8 cellular contexts compared by ENCODE assay signal in genomic region chr19:36417752-36418286, GRCh38. TPM values are rescaled to one million over a fixed set of nuclear protein-coding genes. Genes with fewer than 3 reads are reported as not detected.
A peak's percentile ranks its signal among the peaks of the same experiment; 100 is the strongest.
DNase-seq lines count a peak whose midpoint lies in the region; ATAC-seq and TF ChIP-seq lines count a peak whose summit lies in the region.

No MANE protein-coding gene starts in this region.

- peaks cover 29% of the 10 kb centered on the region for H4K20me1 ChIP-seq in smooth muscle cell (ENCODE audit: low read depth)

- peak overlapping the region; percentile 85 for H3K27ac Mint-ChIP-seq in activated CD4-positive, alpha-beta memory T cell treated with anti-CD3 and anti-CD28 coated beads, Interleukin-2, amount 10 ng/mL, durations not matched to agents 7 days and 5 days

- H3K36me3 Mint-ChIP-seq in activated CD4-positive, alpha-beta memory T cell treated with anti-CD3 and anti-CD28 coated beads, Interleukin-2, amount 10 ng/mL, durations not matched to agents 7 days and 5 days (ENCODE audit: low read depth): peaks cover 38% of the 10 kb centered on the region

- H3K9ac ChIP-seq in smooth muscle cell (ENCODE audit: low read depth): peak overlapping the region; percentile 73

- peak overlapping the region; percentile 96 for H3K4me2 ChIP-seq in smooth muscle cell

- H3K4me1 ChIP-seq in right atrium auricular region: peaks cover 0 to 20% of the 10 kb centered on the region in 2 donors
- H3K4me1 ChIP-seq in smooth muscle cell (ENCODE audit: low read depth): peaks cover 8% of the 10 kb centered on the region

- H3K36me3 ChIP-seq in right atrium auricular region (no peaks in the 10 kb centered on the region), smooth muscle cell (ENCODE audit: low read depth) (peaks cover 3% of the 10 kb centered on the region)

- H3K9me3 ChIP-seq in right atrium auricular region: peaks cover 0 to 5% of the 10 kb centered on the region in 2 donors
- no peaks in the 10 kb centered on the region for H3K9me3 ChIP-seq in smooth muscle cell (replicated peaks; ENCODE audit: low read depth)

- peaks cover 3% of the 10 kb centered on the region for H3F3A ChIP-seq in smooth muscle cell (ENCODE audit: low read depth)

- peak; percentile 53 for DNase-seq in DMS79 treated with DMSO at 0.1 percent for 48 hours (lab: John Stamatoyannopoulos, UW)
- no peak for DNase-seq in DMS79 (lab: John Stamatoyannopoulos, UW)
- DNase-seq in activated CD4-positive, alpha-beta memory T cell treated with anti-CD3 and anti-CD28 coated beads, Interleukin-2, amount 10 ng/mL, durations not matched to agents 7 days and 5 days: peak; percentile 16
- DNase-seq in right atrium auricular region (ENCODE audit: low spot score): no peak
- DNase-seq in smooth muscle cell (lab: John Stamatoyannopoulos, UW; ENCODE audit: unreplicated experiment): no peak
- DNase-seq in NCI-H1694 treated with DMSO at 0.1 percent for 48 hours (lab: John Stamatoyannopoulos, UW): no peak
- DNase-seq in medulla oblongata (ENCODE audit: extremely low spot score): no peak

- peaks cover 19% of the 10 kb centered on the region for H3K4me1 Mint-ChIP-seq in activated CD4-positive, alpha-beta memory T cell treated with anti-CD3 and anti-CD28 coated beads, Interleukin-2, amount 10 ng/mL, durations not matched to agents 7 days and 5 days

- peaks cover 36% of the 10 kb centered on the region for H3K9me3 Mint-ChIP-seq in activated CD4-positive, alpha-beta memory T cell treated with anti-CD3 and anti-CD28 coated beads, Interleukin-2, amount 10 ng/mL, durations not matched to agents 7 days and 5 days

- H3K4me3 Mint-ChIP-seq in activated CD4-positive, alpha-beta memory T cell treated with anti-CD3 and anti-CD28 coated beads, Interleukin-2, amount 10 ng/mL, durations not matched to agents 7 days and 5 days: peak overlapping the region; percentile 86

- peak overlapping the region; percentile 89 to 92 for H3K27ac ChIP-seq in right atrium auricular region
- H3K27ac ChIP-seq in smooth muscle cell (ENCODE audit: low read depth): peak overlapping the region; percentile 83

- POLR2A ChIA-PET in activated CD4-positive, alpha-beta memory T cell treated with anti-CD3 and anti-CD28 coated beads, Interleukin-2, amount 10 ng/mL, durations not matched to agents 7 days and 5 days (lab: Charles Lee): no interaction called here

- no peak for ATAC-seq in activated CD4-positive, CD25-positive, alpha-beta regulatory T cell treated with anti-CD3 and anti-CD28 coated beads, Interleukin-2, amount 50 U/mL, for 24 hours

- 6% methylated on average over 25 of the region's 25 CpGs for WGBS in smooth muscle cell (ENCODE audit: low lambda C conversion rate)

- H3K27me3 ChIP-seq in right atrium auricular region (no peaks in the 10 kb centered on the region), smooth muscle cell (ENCODE audit: low read depth) (no peaks in the 10 kb centered on the region)

- H3K4me3 ChIP-seq in right atrium auricular region (peak overlapping the region; percentile 75 to 96), smooth muscle cell (peak overlapping the region; percentile 66)

- CTCF ChIA-PET in activated CD4-positive, alpha-beta memory T cell treated with anti-CD3 and anti-CD28 coated beads, Interleukin-2, amount 10 ng/mL, durations not matched to agents 7 days and 5 days (lab: Charles Lee): no interaction called here

- H3K27me3 Mint-ChIP-seq in activated CD4-positive, alpha-beta memory T cell treated with anti-CD3 and anti-CD28 coated beads, Interleukin-2, amount 10 ng/mL, durations not matched to agents 7 days and 5 days: peaks cover 7% of the 10 kb centered on the region

- H3K79me2 ChIP-seq in smooth muscle cell (ENCODE audit: low read depth): peaks cover 43% of the 10 kb centered on the region

- H2AFZ ChIP-seq in smooth muscle cell (ENCODE audit: low read depth): peak overlapping the region; percentile 97

- TF ChIP-seq CTCF in right atrium auricular region (IDR thresholded peaks at IDR 0.05): no peak
- no peak for TF ChIP-seq CTCF in smooth muscle cell (IDR thresholded peaks at IDR 0.05; ENCODE audit: borderline replicate concordance, insufficient read depth, poor library complexity, severe bottlenecking)

RNA-seq across cellular contexts. Expression of gene ZFP82, which starts 0.6 kb away (rescaled TPM):
- total RNA-seq in activated CD4-positive, alpha-beta memory T cell treated with anti-CD3 and anti-CD28 coated beads, Interleukin-2, amount 10 ng/mL, durations not matched to agents 7 days and 5 days: 1 to 10 TPM; 3.9 to 4.2 TPM
- 1 to 10 TPM; 4.6 to 4.7 TPM for total RNA-seq in right atrium auricular region
- 6.8 and 9.2 TPM in 2 replicates for total RNA-seq in smooth muscle cell
- polyA plus RNA-seq in smooth muscle cell: 7.3 and 7.8 TPM in 2 replicates

RNA-seq across cellular contexts. Expression of gene ZFP14, which starts 38.8 kb away (rescaled TPM):
- total RNA-seq in activated CD4-positive, alpha-beta memory T cell treated with anti-CD3 and anti-CD28 coated beads, Interleukin-2, amount 10 ng/mL, durations not matched to agents 7 days and 5 days: 1 to 10 TPM; 5.1 to 5.4 TPM
- total RNA-seq in right atrium auricular region: 1 to 10 TPM; 1.3 to 1.5 TPM
- 1.8 and 2.0 TPM in 2 replicates for total RNA-seq in smooth muscle cell
- 1.3 and 1.8 TPM in 2 replicates for polyA plus RNA-seq in smooth muscle cell

Comparison
In these comparisons a context has a peak if more than half of its experiments do, and no peak if none do; other contexts are left out.
1. DNase-seq: peak in DMS79 treated with DMSO at 0.1 percent for 48 hours (single experiment) and activated CD4-positive, alpha-beta memory T cell treated with anti-CD3 and anti-CD28 coated beads, Interleukin-2, amount 10 ng/mL, durations not matched to agents 7 days and 5 days (single experiment); none in DMS79 (single experiment), right atrium auricular region (single experiment), smooth muscle cell (single experiment), NCI-H1694 treated with DMSO at 0.1 percent for 48 hours (single experiment) and medulla oblongata (single experiment).